Comparison of ENCODE assay signal across 8 cellular contexts in the genomic region with DNA sequence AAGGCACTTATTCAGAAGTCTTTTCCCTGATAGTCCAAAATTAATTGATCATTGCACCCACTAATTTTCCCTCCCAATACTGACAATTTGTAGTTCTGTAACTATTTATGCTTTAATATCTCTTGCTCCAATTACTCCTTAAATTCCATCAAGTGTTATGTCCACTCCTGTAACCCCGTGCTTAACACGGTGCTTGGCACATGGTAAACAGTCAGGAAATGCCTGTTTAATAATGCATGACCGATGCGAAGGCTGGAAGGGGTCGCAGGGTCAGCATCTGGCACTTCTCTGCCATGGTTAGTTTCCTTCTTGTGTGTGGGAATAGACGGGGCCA.
DNase-seq lines count a peak whose midpoint lies in the region; TF ChIP-seq lines count a peak whose summit lies in the region.

No MANE protein-coding gene starts in this region.

- H3K36me3 ChIP-seq in SK-N-MC (ENCODE audit: insufficient read depth, low read length), result peaks cover 12% of the 10 kb centered on the region

- no peak for TF ChIP-seq CTCF in GM12875 (IDR thresholded peaks at IDR 0.05; ENCODE audit: borderline replicate concordance, insufficient read depth, low read depth, low read length)
- no peak for TF ChIP-seq CTCF in fibroblast of mammary gland (conservative IDR thresholded peaks at IDR 0.05; ENCODE audit: control insufficient read depth, insufficient read depth, low read depth, low read length)

- DNase-seq in SK-N-MC (ENCODE audit: low read depth, low spot score) (no peak), fibroblast of mammary gland (ENCODE audit: low read depth) (no peak), putamen (ENCODE audit: low spot score) (peak; percentile 3), erythroblast (lab: John Stamatoyannopoulos, UW) (no peak), islet precursor cell (no peak), activated gamma-delta T cell (lab: John Stamatoyannopoulos, UW) (no peak), amniotic stem cell (lab: John Stamatoyannopoulos, UW) (no peak)

- H3K27ac ChIP-seq in SK-N-MC, result no peak overlapping the region

- H3K9me3 ChIP-seq in SK-N-MC (ENCODE audit: low read depth, low read length), result peaks cover 3% of the 10 kb centered on the region

- TF ChIP-seq POLR2A in erythroblast (IDR thresholded peaks at IDR 0.05; ENCODE audit: low read length), result no peak

- H3K4me3 ChIP-seq in GM12875 (ENCODE audit: low read depth, low read length), result peak overlapping the region; percentile 98
- peak overlapping the region; percentile 83 for H3K4me3 ChIP-seq in SK-N-MC
- peak overlapping the region; percentile 94 for H3K4me3 ChIP-seq in fibroblast of mammary gland (ENCODE audit: control insufficient read depth, low read depth, low read length)

- H3K9ac ChIP-seq in SK-N-MC (ENCODE audit: insufficient read length), result peak overlapping the region; percentile 74
